8 cellular contexts compared by ENCODE assay signal in genomic region chr2:123953848-123954247, GRCh38.
DNase-seq lines count a peak whose midpoint lies in the region; ATAC-seq and TF ChIP-seq lines count a peak whose summit lies in the region.
"Had no signal": no experiment of that assay in that cellular context is flagged by ENCODE, and none has a peak within 500 bp of the region (broad histone marks: within the 10 kb centered on the region; RNA-seq: fewer than 3 reads in every experiment).

No MANE protein-coding gene starts in this region.

- no peak overlapping the region for H3K4me3 ChIP-seq in choroid plexus epithelial cell (ENCODE audit: low read depth, low read length)
- no peak overlapping the region for H3K4me3 ChIP-seq in retinal pigment epithelial cell (ENCODE audit: low read length)

- no peak for ATAC-seq in GM21360 (IDR thresholded peaks at IDR 0.05; ENCODE audit: unreplicated experiment)
- ATAC-seq in GM18517 (IDR thresholded peaks at IDR 0.05; ENCODE audit: unreplicated experiment): no peak

- TF ChIP-seq CTCF in choroid plexus epithelial cell (conservative IDR thresholded peaks at IDR 0.05; ENCODE audit: low read depth, low read length) (no peak), retinal pigment epithelial cell (conservative IDR thresholded peaks at IDR 0.05; ENCODE audit: low read depth, low read length) (no peak)

- DNase-seq in HS-27A (ENCODE audit: low read depth) (peak; percentile 1), NCI-H446 treated with DMSO at 0.1 percent for 48 hours (lab: John Stamatoyannopoulos, UW) (peak; percentile 71), choroid plexus epithelial cell (ENCODE audit: low read depth) (peak; percentile 20), retinal pigment epithelial cell (ENCODE audit: low read depth) (peak; percentile 60), HK-2 (ENCODE audit: unreplicated experiment) (no peak)
- DNase-seq: NCI-H1048 had no signal
